In genomic region chr17:81833160-81833920, GRCh38 we compare ENCODE assay signal across 1 cellular context.
A peak's percentile ranks its signal among the peaks of the same experiment; 100 is the strongest.
TF ChIP-seq lines count a peak whose summit lies in the region.

Gene MCRIP1, minus strand, starts transcription at chr17:81833291. Its CDS starts 8,785 bp downstream, at chr17:81824506.

TF ChIP-seq in HCT116, 20 proteins besides CTCF, POLR2A, EP300 and RAD21 (continued from another document):
- TF ChIP-seq REST (IDR thresholded peaks at IDR 0.05; ENCODE audit: low read depth): no peak
- no peak for TF ChIP-seq EZH2phosphoT487 (IDR thresholded peaks at IDR 0.05; ENCODE audit: borderline replicate concordance)
- peak; percentile 47 for TF ChIP-seq ZBTB33 (IDR thresholded peaks at IDR 0.05; ENCODE audit: extremely low read depth, insufficient replicate concordance, low read length)
- peak; percentile 70; the same call in 1 of the 2 replicates for TF ChIP-seq ZFX (IDR thresholded peaks at IDR 0.05)
- no peak for TF ChIP-seq ELF1 (IDR thresholded peaks at IDR 0.05; ENCODE audit: borderline replicate concordance, low read depth)
- TF ChIP-seq POLR2AphosphoS5 (IDR thresholded peaks at IDR 0.05; ENCODE audit: low read depth, low read length): peak; percentile 74
